Comparison of ENCODE assay signal across 8 cellular contexts in the genomic region with DNA sequence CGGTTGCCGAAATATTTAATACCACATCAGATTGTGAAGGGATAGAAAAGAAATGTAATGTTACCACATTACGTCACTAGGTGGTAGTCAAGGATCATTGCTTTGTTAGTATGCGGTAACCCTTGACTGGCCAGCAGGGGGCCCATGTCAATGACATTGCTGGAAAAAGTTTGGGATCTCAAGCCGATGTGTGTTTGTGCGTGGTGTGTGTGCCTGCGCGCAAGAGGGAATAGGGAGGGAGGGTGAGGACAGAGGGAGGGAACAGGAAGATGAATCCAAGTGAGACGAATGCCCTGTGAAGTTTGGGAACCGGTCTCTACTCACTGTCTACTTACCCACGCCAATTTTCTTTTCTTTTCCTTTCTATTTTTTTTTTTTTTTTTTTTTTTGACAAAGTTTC. TPM values are rescaled to one million over a fixed set of nuclear protein-coding genes. Genes with fewer than 3 reads are reported as not detected.
A peak's percentile ranks its signal among the peaks of the same experiment; 100 is the strongest.
DNase-seq lines count a peak whose midpoint lies in the region; ATAC-seq and TF ChIP-seq lines count a peak whose summit lies in the region.

No MANE protein-coding gene starts in this region.

- POLR2A ChIA-PET in WTC11 (lab: Charles Lee): interaction anchor here (0.6 kb wide), 1 partner anchor 553 kb away, joined by 5 read pairs; no protein-coding TSS in a partner anchor

- ATAC-seq in GM18870 (IDR thresholded peaks at IDR 0.05; ENCODE audit: unreplicated experiment): peak; percentile 96
- ATAC-seq in HG03135 (IDR thresholded peaks at IDR 0.05; ENCODE audit: unreplicated experiment): peak; percentile 96
- ATAC-seq in WTC11: peak; percentile 66
- ATAC-seq in left lobe of liver: peak; percentile 99

- DNase-seq in AG10803 (ENCODE audit: low read depth) (peak; percentile 86), NCI-H2227 (lab: John Stamatoyannopoulos, UW; ENCODE audit: unreplicated experiment) (peak; percentile 88), WTC11 (ENCODE audit: low spot score) (peak; percentile 80), cerebellar cortex (ENCODE audit: low spot score) (peak; percentile 66), left lobe of liver (ENCODE audit: low spot score) (peak; percentile 68)
- DNase-seq in stimulated activated CD4-positive, alpha-beta T cell treated with anti-CD3 and anti-CD28 coated beads, Interleukin-4, amount 100 ng/mL, for 4 hours: peak; percentile 37 to 46

- H3K4me3 ChIP-seq in AG10803 (ENCODE audit: low read length): peak overlapping the region; percentile 40

- no peak overlapping the region for H3K27ac Mint-ChIP-seq in WTC11

- CTCF ChIA-PET in WTC11 (lab: Charles Lee): interaction anchor here (0.6 to 2.1 kb wide), 37 partner anchors 8 to 616 kb away, joined by 3 to 17 read pairs (median 3); a partner anchor contains a TSS

- H3K4me1 Mint-ChIP-seq in WTC11: peaks cover 22% of the 10 kb centered on the region

- H3K27me3 Mint-ChIP-seq in WTC11 (ENCODE audit: low read depth): peaks cover 5% of the 10 kb centered on the region

- H3K36me3 Mint-ChIP-seq in WTC11: no peaks in the 10 kb centered on the region

- H3K9me3 Mint-ChIP-seq in WTC11: peaks cover 8% of the 10 kb centered on the region

- no peak overlapping the region for H3K4me3 Mint-ChIP-seq in WTC11

- TF ChIP-seq CTCF in AG10803 (conservative IDR thresholded peaks at IDR 0.05; ENCODE audit: low read length) (peak; percentile 99), WTC11 (IDR thresholded peaks at IDR 0.05) (peak; percentile 83)

TF ChIP-seq in WTC11, 78 proteins besides CTCF, POLR2A, EP300 and RAD21:
- TF ChIP-seq NFE2L1 (CRISPR knock-in tag; IDR thresholded peaks at IDR 0.05) (peak; percentile 31; the same call in 1 of the 2 replicates), PRRX2 (CRISPR knock-in tag; IDR thresholded peaks at IDR 0.05) (no peak), ELF4 (CRISPR knock-in tag; IDR thresholded peaks at IDR 0.05; ENCODE audit: low read depth) (no peak)
- TF ChIP-seq, protein P1, sequence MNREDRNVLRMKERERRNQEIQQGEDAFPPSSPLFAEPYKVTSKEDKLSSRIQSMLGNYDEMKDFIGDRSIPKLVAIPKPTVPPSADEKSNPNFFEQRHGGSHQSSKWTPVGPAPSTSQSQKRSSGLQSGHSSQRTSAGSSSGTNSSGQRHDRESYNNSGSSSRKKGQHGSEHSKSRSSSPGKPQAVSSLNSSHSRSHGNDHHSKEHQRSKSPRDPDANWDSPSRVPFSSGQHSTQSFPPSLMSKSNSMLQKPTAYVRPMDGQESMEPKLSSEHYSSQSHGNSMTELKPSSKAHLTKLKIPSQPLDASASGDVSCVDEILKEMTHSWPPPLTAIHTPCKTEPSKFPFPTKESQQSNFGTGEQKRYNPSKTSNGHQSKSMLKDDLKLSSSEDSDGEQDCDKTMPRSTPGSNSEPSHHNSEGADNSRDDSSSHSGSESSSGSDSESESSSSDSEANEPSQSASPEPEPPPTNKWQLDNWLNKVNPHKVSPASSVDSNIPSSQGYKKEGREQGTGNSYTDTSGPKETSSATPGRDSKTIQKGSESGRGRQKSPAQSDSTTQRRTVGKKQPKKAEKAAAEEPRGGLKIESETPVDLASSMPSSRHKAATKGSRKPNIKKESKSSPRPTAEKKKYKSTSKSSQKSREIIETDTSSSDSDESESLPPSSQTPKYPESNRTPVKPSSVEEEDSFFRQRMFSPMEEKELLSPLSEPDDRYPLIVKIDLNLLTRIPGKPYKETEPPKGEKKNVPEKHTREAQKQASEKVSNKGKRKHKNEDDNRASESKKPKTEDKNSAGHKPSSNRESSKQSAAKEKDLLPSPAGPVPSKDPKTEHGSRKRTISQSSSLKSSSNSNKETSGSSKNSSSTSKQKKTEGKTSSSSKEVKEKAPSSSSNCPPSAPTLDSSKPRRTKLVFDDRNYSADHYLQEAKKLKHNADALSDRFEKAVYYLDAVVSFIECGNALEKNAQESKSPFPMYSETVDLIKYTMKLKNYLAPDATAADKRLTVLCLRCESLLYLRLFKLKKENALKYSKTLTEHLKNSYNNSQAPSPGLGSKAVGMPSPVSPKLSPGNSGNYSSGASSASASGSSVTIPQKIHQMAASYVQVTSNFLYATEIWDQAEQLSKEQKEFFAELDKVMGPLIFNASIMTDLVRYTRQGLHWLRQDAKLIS (CRISPR knock-in tag; IDR thresholded peaks at IDR 0.05; ENCODE audit: borderline replicate concordance): no peak
TF ChIP-seq in WTC11: peak in this region for 1.

RNA-seq across cellular contexts. Expression of a gene that starts 10.7 kb away (rescaled TPM):
- total RNA-seq in WTC11 (2021) (not detected in 3 replicates), left lobe of liver (not detected)

RNA-seq across cellular contexts. Expression of a gene that starts 45.7 kb away (rescaled TPM):
- total RNA-seq in WTC11 (2021) (19.4 to 23.6 TPM (median 20.9 TPM) in 3 replicates), left lobe of liver (1.6 TPM)

Comparison
In these comparisons a context has a peak if more than half of its experiments do, and no peak if none do; other contexts are left out.
1. Peak in every context shown above with its lines: DNase-seq, ATAC-seq and H3K4me3 ChIP-seq.